Comparison of ENCODE assay signal across 10 cellular contexts in the genomic region with DNA sequence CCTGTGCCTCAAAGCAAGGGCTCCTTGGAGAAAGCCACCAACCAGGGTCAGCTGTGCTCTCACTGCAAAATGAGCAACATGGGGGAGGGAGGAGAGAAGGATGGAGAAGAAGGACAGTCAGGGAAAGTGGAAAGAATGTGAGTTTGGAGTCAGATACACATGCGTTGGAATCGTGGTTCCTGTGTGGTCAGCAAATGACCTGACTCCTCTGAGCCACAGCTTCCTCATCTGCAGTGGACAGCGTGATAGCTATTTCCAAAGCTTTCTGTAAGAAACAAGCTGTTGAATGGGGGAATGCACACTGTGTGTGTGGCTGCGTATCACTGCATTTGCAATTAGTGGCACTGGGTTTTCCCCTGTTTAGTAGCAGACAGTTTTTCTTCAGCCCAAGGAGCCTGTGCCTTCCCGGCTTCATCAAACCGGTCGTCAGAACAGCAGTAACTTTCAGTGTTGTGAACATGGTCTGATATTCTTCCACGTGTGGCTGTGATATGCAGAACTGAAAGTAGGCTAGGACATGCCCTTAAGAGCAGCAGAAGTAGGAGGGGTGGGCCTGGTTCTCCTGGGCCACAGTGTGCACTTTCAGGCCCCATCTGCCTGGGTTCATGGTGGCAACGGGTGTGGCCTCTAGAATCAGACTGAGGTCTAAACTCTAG.
DNase-seq lines count a peak whose midpoint lies in the region; ATAC-seq, FAIRE-seq and TF ChIP-seq lines count a peak whose summit lies in the region.
"Had no signal": no experiment of that assay in that cellular context is flagged by ENCODE, and none has a peak within 500 bp of the region (broad histone marks: within the 10 kb centered on the region; RNA-seq: fewer than 3 reads in every experiment).

No MANE protein-coding gene starts in this region.

- H3K36me3 ChIP-seq in kidney (ENCODE audit: control insufficient read depth in 1 of 2, insufficient read depth in 2 of 2, low read length in 2 of 2), result no peaks in the 10 kb centered on the region

- intact Hi-C loops in kidney (cut with DNase I), result no loop called here

- H3K4me3 Mint-ChIP-seq in activated T-helper 17 cell treated with anti-CD3 and anti-CD28 coated beads, Interleukin-2, amount 50 U/mL, for 72 hours, result no peak overlapping the region
- no peak overlapping the region for H3K4me3 Mint-ChIP-seq in endothelial cell (ENCODE audit: unreplicated experiment)

- no peaks in the 10 kb centered on the region for H3K36me3 Mint-ChIP-seq in activated T-helper 17 cell treated with anti-CD3 and anti-CD28 coated beads, Interleukin-2, amount 50 U/mL, for 72 hours (ENCODE audit: low read depth)
- H3K36me3 Mint-ChIP-seq in endothelial cell (ENCODE audit: low read depth, unreplicated experiment), result peaks cover 6% of the 10 kb centered on the region

- H3K27me3 Mint-ChIP-seq in activated T-helper 17 cell treated with anti-CD3 and anti-CD28 coated beads, Interleukin-2, amount 50 U/mL, for 72 hours, result no peaks in the 10 kb centered on the region
- H3K27me3 Mint-ChIP-seq in endothelial cell (ENCODE audit: unreplicated experiment), result peaks cover 12% of the 10 kb centered on the region

- no peak for FAIRE-seq in kidney (lab: Jason Lieb, UNC)
- FAIRE-seq: endometrium had no signal

- H3K9me3 ChIP-seq in kidney (ENCODE audit: control insufficient read depth in 1 of 2, low read length in 2 of 2), result no peaks in the 10 kb centered on the region

- H3K27ac Mint-ChIP-seq in activated T-helper 17 cell treated with anti-CD3 and anti-CD28 coated beads, Interleukin-2, amount 50 U/mL, for 72 hours, result no peak overlapping the region
- no peak overlapping the region for H3K27ac Mint-ChIP-seq in endothelial cell (ENCODE audit: unreplicated experiment)

- DNase-seq in GM10266 (ENCODE audit: extremely low spot score), result peak; percentile 38
- no peak for DNase-seq in kidney
- no peak for DNase-seq in stimulated activated CD4-positive, alpha-beta T cell treated with anti-CD3 and anti-CD28 coated beads, Interleukin-2, amount 100 ng/mL, for 24 hours
- DNase-seq in HK-2 (ENCODE audit: unreplicated experiment), result no peak
- DNase-seq in endothelial cell (ENCODE audit: low spot score), result no peak
- DNase-seq: NCI-H2029 had no signal

- H3K9ac ChIP-seq in kidney (ENCODE audit: low read length in 2 of 2), result no peak overlapping the region

- no peaks in the 10 kb centered on the region for H3K9me3 Mint-ChIP-seq in activated T-helper 17 cell treated with anti-CD3 and anti-CD28 coated beads, Interleukin-2, amount 50 U/mL, for 72 hours
- no peaks in the 10 kb centered on the region for H3K9me3 Mint-ChIP-seq in endothelial cell (ENCODE audit: unreplicated experiment)

- no peak for TF ChIP-seq CTCF in GM10266 (IDR thresholded peaks at IDR 0.05; ENCODE audit: control insufficient read depth, insufficient read depth, low read depth, missing control alignments)
- TF ChIP-seq CTCF in kidney (IDR thresholded peaks at IDR 0.05; ENCODE audit: borderline replicate concordance, extremely low read depth, insufficient read depth), result no peak
- TF ChIP-seq CTCF in endothelial cell (IDR thresholded peaks at IDR 0.05; ENCODE audit: unreplicated experiment), result no peak

- H3K4me3 ChIP-seq in kidney (ENCODE audit: low read length in 2 of 2), result no peak overlapping the region

- no peak overlapping the region for H3K27ac ChIP-seq in kidney (ENCODE audit: low read depth in 2 of 2, low read length in 2 of 2)

- H3K4me1 Mint-ChIP-seq in activated T-helper 17 cell treated with anti-CD3 and anti-CD28 coated beads, Interleukin-2, amount 50 U/mL, for 72 hours, result peaks cover 5% of the 10 kb centered on the region
- H3K4me1 Mint-ChIP-seq in endothelial cell (ENCODE audit: unreplicated experiment), result peaks cover 11% of the 10 kb centered on the region

- H3K4me1 ChIP-seq in kidney (ENCODE audit: control insufficient read depth in 1 of 2, insufficient read depth in 1 of 2, low read depth in 1 of 2, low read length in 2 of 2), result no peaks in the 10 kb centered on the region

- ATAC-seq in GM19455 (IDR thresholded peaks at IDR 0.05; ENCODE audit: unreplicated experiment), result peak; percentile 99
- ATAC-seq in HG03108 (IDR thresholded peaks at IDR 0.05; ENCODE audit: unreplicated experiment), result peak; percentile 96
- ATAC-seq in activated T-helper 17 cell treated with anti-CD3 and anti-CD28 coated beads, Interleukin-2, amount 50 U/mL, for 72 hours (replicated peaks), result peak; percentile 39

Comparison
In these comparisons a context has a peak if more than half of its experiments do, and no peak if none do; other contexts are left out.
1. ATAC-seq: peak in every context shown above with its lines; median percentile 99 in GM19455; 96 in HG03108; 39 in activated T-helper 17 cell treated with anti-CD3 and anti-CD28 coated beads, Interleukin-2, amount 50 U/mL, for 72 hours.